Comparison of ENCODE assay signal across 12 cellular contexts in genomic region chr12:131784909-131785762, GRCh38. TPM values are rescaled to one million over a fixed set of nuclear protein-coding genes. Genes with fewer than 3 reads are reported as not detected.
DNase-seq lines count a peak whose midpoint lies in the region; ATAC-seq, FAIRE-seq and TF ChIP-seq lines count a peak whose summit lies in the region.
"Had no signal": no experiment of that assay in that cellular context is flagged by ENCODE, and none has a peak within 500 bp of the region (broad histone marks: within the 10 kb centered on the region; RNA-seq: fewer than 3 reads in every experiment).

No MANE protein-coding gene starts in this region.

- H4K20me1 ChIP-seq in endothelial cell of umbilical vein (replicated peaks; ENCODE audit: control insufficient read depth, extremely low read depth, insufficient read depth, low read length) (no peaks in the 10 kb centered on the region), neural progenitor cell (ENCODE audit: low read depth) (peaks cover 7% of the 10 kb centered on the region)

- H3K4me2 ChIP-seq in endothelial cell of umbilical vein (ENCODE audit: insufficient read depth, low read length) (no peak overlapping the region), neural progenitor cell (no peak overlapping the region)
- H3K4me2 ChIP-seq: hepatocyte had no signal

- BruUV-seq in endothelial cell of umbilical vein (replicated peaks; lab: Mats Ljungman, UMichigan) = no TSS peak

- intact Hi-C loops in endothelial cell of umbilical vein (cut with micrococcal nuclease) = loop anchor here (1.0 kb wide), 1 partner anchor 43 kb away; the partner anchor contains the start of gene MMP17

- H3K27ac ChIP-seq in endothelial cell of umbilical vein (ENCODE audit: insufficient read depth, low read depth, low read length) = peak overlapping the region; percentile 19
- no peak overlapping the region for H3K27ac ChIP-seq in neural progenitor cell
- H3K27ac ChIP-seq: hepatocyte had no signal

- CTCF ChIA-PET in endothelial cell of umbilical vein (lab: Charles Lee) = no interaction called here

- no peaks in the 10 kb centered on the region for H3K79me2 ChIP-seq in endothelial cell of umbilical vein (ENCODE audit: control insufficient read depth, insufficient read depth, low read length)
- no peaks in the 10 kb centered on the region for H3K79me2 ChIP-seq in neural progenitor cell (ENCODE audit: low read depth)
- H3K79me2 ChIP-seq: hepatocyte had no signal

- no peak for ATAC-seq in GM21447 (IDR thresholded peaks at IDR 0.05; ENCODE audit: unreplicated experiment)

- peaks cover 24% of the 10 kb centered on the region for H3K4me1 Mint-ChIP-seq in neural progenitor cell

- H3K9me3 ChIP-seq in endothelial cell of umbilical vein (replicated peaks; ENCODE audit: control insufficient read depth, insufficient read depth, low read length) (no peaks in the 10 kb centered on the region), neural progenitor cell (ENCODE audit: low read depth) (no peaks in the 10 kb centered on the region)

- H3K9me1 ChIP-seq in endothelial cell of umbilical vein (replicated peaks; ENCODE audit: control insufficient read depth, extremely low read depth, insufficient read depth, low read length) = no peaks in the 10 kb centered on the region

- H3K4me3 Mint-ChIP-seq in neural progenitor cell = no peak overlapping the region
- H3K4me3 Mint-ChIP-seq: T-helper 2 cell treated with Interferon-gamma antibody and Interleukin-4, amounts not matched to agents 5 μg/mL and 100 μg/mL, for 36 hours had no signal

- H3K36me3 Mint-ChIP-seq in neural progenitor cell = peaks cover 23% of the 10 kb centered on the region

- peak overlapping the region; percentile 69 for H3K27ac Mint-ChIP-seq in neural progenitor cell
- H3K27ac Mint-ChIP-seq: T-helper 2 cell treated with Interferon-gamma antibody and Interleukin-4, amounts not matched to agents 5 μg/mL and 100 μg/mL, for 36 hours had no signal

- H3K36me3 ChIP-seq in endothelial cell of umbilical vein (ENCODE audit: control insufficient read depth in 2 of 2, extremely low read depth in 1 of 2, insufficient read depth in 2 of 2, low read length in 2 of 2) (peaks cover 9 to 23% of the 10 kb centered on the region in 2 experiments), neural progenitor cell (peaks cover 3% of the 10 kb centered on the region)

- TF ChIP-seq POLR2A in endothelial cell of umbilical vein (IDR thresholded peaks at IDR 0.05; ENCODE audit: low read depth, low read length) = no peak

- H3K4me1 ChIP-seq in endothelial cell of umbilical vein (ENCODE audit: control insufficient read depth, extremely low read depth, insufficient read depth, low read length) (no peaks in the 10 kb centered on the region), neural progenitor cell (peaks cover 2% of the 10 kb centered on the region)

- no peak overlapping the region for H3K4me3 ChIP-seq in endothelial cell of umbilical vein (replicated peaks in 1 of 3; ENCODE audit: insufficient read depth in 1 of 3, low read depth in 1 of 3, low read length in 3 of 3)
- H3K4me3 ChIP-seq in neural progenitor cell = no peak overlapping the region
- H3K4me3 ChIP-seq: hepatocyte had no signal

- H3K9me3 Mint-ChIP-seq in neural progenitor cell = no peaks in the 10 kb centered on the region
- H3K9me3 Mint-ChIP-seq: T-helper 2 cell treated with Interferon-gamma antibody and Interleukin-4, amounts not matched to agents 5 μg/mL and 100 μg/mL, for 36 hours had no signal

- POLR2A ChIA-PET in endothelial cell of umbilical vein (lab: Charles Lee) = no interaction called here

- TF ChIP-seq CTCF in endothelial cell of umbilical vein (IDR thresholded peaks at IDR 0.05; ENCODE audit: extremely low read depth in 1 of 2, insufficient read depth in 1 of 2, low read depth in 1 of 2, low read length in 2 of 2) = no peak
- TF ChIP-seq CTCF in neural progenitor cell (IDR thresholded peaks at IDR 0.05) = no peak

- peaks cover 2% of the 10 kb centered on the region for H3F3A ChIP-seq in neural progenitor cell (ENCODE audit: low read depth)

- peaks cover 5% of the 10 kb centered on the region for H3K27me3 Mint-ChIP-seq in neural progenitor cell (ENCODE audit: insufficient read depth, low read depth)

- H2AFZ ChIP-seq in endothelial cell of umbilical vein (ENCODE audit: low read depth, low read length) = no peak overlapping the region
- H2AFZ ChIP-seq in neural progenitor cell (replicated peaks) = no peak overlapping the region
- H2AFZ ChIP-seq: hepatocyte had no signal

- DNase-seq in COLO829 (ENCODE audit: low spot score) = peak; percentile 71
- DNase-seq in RPMI7951 (ENCODE audit: low read depth) = peak; percentile 95
- no peak for DNase-seq in endothelial cell of umbilical vein (ENCODE audit: low read depth, low spot score)
- DNase-seq in neural progenitor cell (ENCODE audit: low spot score) = no peak
- no peak for DNase-seq in stimulated activated CD4-positive, alpha-beta T cell treated with anti-CD3 and anti-CD28 coated beads, Interleukin-12 subunit alpha, Interleukin-12 subunit beta, amount 100 ng/mL, for 4 hours
- no peak for DNase-seq in GM19240 (ENCODE audit: insufficient read length, low spot score)
- no peak for DNase-seq in activated naive CD4-positive, alpha-beta T cell (lab: John Stamatoyannopoulos, UW)
- DNase-seq: effector CD4-positive, alpha-beta T cell; stimulated activated CD4-positive, alpha-beta T cell treated with anti-CD3 and anti-CD28 coated beads, Interleukin-4, amount 100 ng/mL, for 4 hours had no signal

- no peaks in the 10 kb centered on the region for H3K27me3 ChIP-seq in endothelial cell of umbilical vein (ENCODE audit: control insufficient read depth in 2 of 2, insufficient read depth in 2 of 2, low read length in 2 of 2)
- H3K27me3 ChIP-seq in neural progenitor cell = no peaks in the 10 kb centered on the region
- H3K27me3 ChIP-seq: hepatocyte had no signal

- H3K9ac ChIP-seq in endothelial cell of umbilical vein (replicated peaks; ENCODE audit: extremely low read depth, insufficient read depth, low read length) (no peak overlapping the region), neural progenitor cell (no peak overlapping the region)

- FAIRE-seq in endothelial cell of umbilical vein (lab: Jason Lieb, UNC) = no peak

- dilution Hi-C loops in endothelial cell of umbilical vein (cut with MboI; ENCODE audit: extremely low pct_ligation_motif_present, low sequenced_read_pairs) = no loop called here

TF ChIP-seq in endothelial cell of umbilical vein, 7 proteins besides CTCF, POLR2A, EP300 and RAD21:
- TF ChIP-seq EZH2 (IDR thresholded peaks at IDR 0.05; ENCODE audit: borderline replicate concordance, low read depth, low read length, severe bottlenecking) (no peak), FOS (IDR thresholded peaks at IDR 0.05; ENCODE audit: borderline replicate concordance, insufficient read depth, low read length) (no peak), GATA2 (IDR thresholded peaks at IDR 0.05; ENCODE audit: insufficient read depth, insufficient read length, low read depth, low read length) (no peak), POLR2AphosphoS5 (IDR thresholded peaks at IDR 0.05; ENCODE audit: insufficient read depth, low read depth, low read length) (no peak), JUN (IDR thresholded peaks at IDR 0.05; ENCODE audit: borderline replicate concordance, insufficient read depth, insufficient read length, low read depth) (no peak), MYC (IDR thresholded peaks at IDR 0.05; ENCODE audit: low read depth, low read length) (no peak)
- TF ChIP-seq, protein P1, sequence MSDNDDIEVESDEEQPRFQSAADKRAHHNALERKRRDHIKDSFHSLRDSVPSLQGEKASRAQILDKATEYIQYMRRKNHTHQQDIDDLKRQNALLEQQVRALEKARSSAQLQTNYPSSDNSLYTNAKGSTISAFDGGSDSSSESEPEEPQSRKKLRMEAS (IDR thresholded peaks at IDR 0.05; ENCODE audit: insufficient read depth, insufficient read length) = no peak
TF ChIP-seq in endothelial cell of umbilical vein: peak in this region for 0.

RNA-seq across cellular contexts. Expression of gene MMP17, which starts 43.1 kb away (rescaled TPM):
- 48.7 and 50.9 TPM in 2 replicates for total RNA-seq in RPMI7951 (2014; rRNA removed; shearing (Covaris generic))
- total RNA-seq in endothelial cell of umbilical vein (10.7 and 10.8 TPM in 2 replicates), neural progenitor cell (ENCODE audit: low replicate concordance) (2.1 and 7.1 TPM in 2 replicates)
- polyA plus RNA-seq in endothelial cell of umbilical vein = 2.7 and 3.6 TPM in 2 replicates
- polyA plus RNA-seq in endothelial cell of umbilical vein (2011; cell fraction: cytosol; rRNA removed) = 1.1 and 2.1 TPM in 2 replicates
- 2.2 and 3.3 TPM in 2 replicates for polyA plus RNA-seq in endothelial cell of umbilical vein (2011; cell fraction: nucleus; rRNA removed)
- polyA plus RNA-seq in endothelial cell of umbilical vein (2012) = 10.9 and 14.5 TPM in 2 replicates
- 3.3 and 4.1 TPM in 2 replicates for polyA minus RNA-seq in endothelial cell of umbilical vein
- polyA minus RNA-seq in endothelial cell of umbilical vein (2011; cell fraction: cytosol; rRNA and poly(A)+ RNA removed) = not detected
- polyA minus RNA-seq in endothelial cell of umbilical vein (2011; cell fraction: nucleus; rRNA and poly(A)+ RNA removed) = 0.48 and 1.5 TPM in 2 replicates

Comparison
In these comparisons a context has a peak if more than half of its experiments do, and no peak if none do; other contexts are left out.
1. DNase-seq: peak in COLO829 (single experiment) and RPMI7951 (single experiment); none in endothelial cell of umbilical vein (single experiment), neural progenitor cell (single experiment), stimulated activated CD4-positive, alpha-beta T cell treated with anti-CD3 and anti-CD28 coated beads, Interleukin-12 subunit alpha, Interleukin-12 subunit beta, amount 100 ng/mL, for 4 hours (single experiment), GM19240 (single experiment) and activated naive CD4-positive, alpha-beta T cell (0 of 4).